ENCODE assay signal across 1 cellular context in the genomic region with DNA sequence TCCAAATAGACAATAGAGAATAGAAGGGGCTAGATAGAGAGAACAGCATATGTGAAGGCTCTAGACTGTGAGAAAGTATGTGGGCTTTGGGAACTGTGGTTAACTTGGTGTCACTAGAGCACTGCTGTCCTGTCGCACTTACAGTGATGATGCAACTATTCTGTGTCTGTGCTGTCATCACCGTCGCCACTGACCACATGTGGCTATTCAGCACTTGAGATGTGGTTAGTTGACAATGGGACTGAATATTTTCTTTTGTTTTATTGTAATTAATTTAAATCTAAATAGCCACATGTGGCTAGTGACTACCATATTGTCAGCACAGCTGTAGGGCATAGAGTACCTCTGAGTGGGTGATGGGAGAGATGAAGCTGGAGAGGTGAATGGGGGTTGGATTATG.
TF ChIP-seq lines count a peak whose summit lies in the region.

No MANE protein-coding gene starts in this region.

TF ChIP-seq in HepG2, 621 proteins besides CTCF, POLR2A, EP300 and RAD21 (continued from another document):
- TF ChIP-seq ZNF816 (CRISPR knock-in tag; IDR thresholded peaks at IDR 0.05; ENCODE audit: borderline replicate concordance): no peak
- no peak for TF ChIP-seq XRCC5 (optimal IDR thresholded peaks at IDR 0.05; ENCODE audit: low read length)
- peak; percentile 63; the same call in 1 of the 2 replicates for TF ChIP-seq CEBPB (IDR thresholded peaks at IDR 0.05; ENCODE audit: borderline replicate concordance, low read depth, low read length)
- TF ChIP-seq SATB2 (CRISPR knock-in tag; IDR thresholded peaks at IDR 0.05): no peak
- no peak for TF ChIP-seq SNRNP70 (IDR thresholded peaks at IDR 0.05; ENCODE audit: low read depth, low read length)
- TF ChIP-seq ZKSCAN1 (IDR thresholded peaks at IDR 0.05; ENCODE audit: low read length): no peak
- TF ChIP-seq, protein P1, sequence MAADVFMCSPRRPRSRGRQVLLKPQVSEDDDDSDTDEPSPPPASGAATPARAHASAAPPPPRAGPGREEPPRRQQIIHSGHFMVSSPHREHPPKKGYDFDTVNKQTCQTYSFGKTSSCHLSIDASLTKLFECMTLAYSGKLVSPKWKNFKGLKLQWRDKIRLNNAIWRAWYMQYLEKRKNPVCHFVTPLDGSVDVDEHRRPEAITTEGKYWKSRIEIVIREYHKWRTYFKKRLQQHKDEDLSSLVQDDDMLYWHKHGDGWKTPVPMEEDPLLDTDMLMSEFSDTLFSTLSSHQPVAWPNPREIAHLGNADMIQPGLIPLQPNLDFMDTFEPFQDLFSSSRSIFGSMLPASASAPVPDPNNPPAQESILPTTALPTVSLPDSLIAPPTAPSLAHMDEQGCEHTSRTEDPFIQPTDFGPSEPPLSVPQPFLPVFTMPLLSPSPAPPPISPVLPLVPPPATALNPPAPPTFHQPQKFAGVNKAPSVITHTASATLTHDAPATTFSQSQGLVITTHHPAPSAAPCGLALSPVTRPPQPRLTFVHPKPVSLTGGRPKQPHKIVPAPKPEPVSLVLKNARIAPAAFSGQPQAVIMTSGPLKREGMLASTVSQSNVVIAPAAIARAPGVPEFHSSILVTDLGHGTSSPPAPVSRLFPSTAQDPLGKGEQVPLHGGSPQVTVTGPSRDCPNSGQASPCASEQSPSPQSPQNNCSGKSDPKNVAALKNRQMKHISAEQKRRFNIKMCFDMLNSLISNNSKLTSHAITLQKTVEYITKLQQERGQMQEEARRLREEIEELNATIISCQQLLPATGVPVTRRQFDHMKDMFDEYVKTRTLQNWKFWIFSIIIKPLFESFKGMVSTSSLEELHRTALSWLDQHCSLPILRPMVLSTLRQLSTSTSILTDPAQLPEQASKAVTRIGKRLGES (CRISPR knock-in tag; IDR thresholded peaks at IDR 0.05; ENCODE audit: borderline replicate concordance): no peak
- TF ChIP-seq, protein P2, sequence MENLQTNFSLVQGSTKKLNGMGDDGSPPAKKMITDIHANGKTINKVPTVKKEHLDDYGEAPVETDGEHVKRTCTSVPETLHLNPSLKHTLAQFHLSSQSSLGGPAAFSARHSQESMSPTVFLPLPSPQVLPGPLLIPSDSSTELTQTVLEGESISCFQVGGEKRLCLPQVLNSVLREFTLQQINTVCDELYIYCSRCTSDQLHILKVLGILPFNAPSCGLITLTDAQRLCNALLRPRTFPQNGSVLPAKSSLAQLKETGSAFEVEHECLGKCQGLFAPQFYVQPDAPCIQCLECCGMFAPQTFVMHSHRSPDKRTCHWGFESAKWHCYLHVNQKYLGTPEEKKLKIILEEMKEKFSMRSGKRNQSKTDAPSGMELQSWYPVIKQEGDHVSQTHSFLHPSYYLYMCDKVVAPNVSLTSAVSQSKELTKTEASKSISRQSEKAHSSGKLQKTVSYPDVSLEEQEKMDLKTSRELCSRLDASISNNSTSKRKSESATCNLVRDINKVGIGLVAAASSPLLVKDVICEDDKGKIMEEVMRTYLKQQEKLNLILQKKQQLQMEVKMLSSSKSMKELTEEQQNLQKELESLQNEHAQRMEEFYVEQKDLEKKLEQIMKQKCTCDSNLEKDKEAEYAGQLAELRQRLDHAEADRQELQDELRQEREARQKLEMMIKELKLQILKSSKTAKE (CRISPR knock-in tag; IDR thresholded peaks at IDR 0.05; ENCODE audit: borderline replicate concordance): no peak
- TF ChIP-seq KLF6 (CRISPR knock-in tag; IDR thresholded peaks at IDR 0.05): no peak
- no peak for TF ChIP-seq ZNF678 (CRISPR knock-in tag; IDR thresholded peaks at IDR 0.05)
- no peak for TF ChIP-seq HHEX (CRISPR knock-in tag; IDR thresholded peaks at IDR 0.05)
- TF ChIP-seq SKI (IDR thresholded peaks at IDR 0.05; ENCODE audit: partially characterized antibody): no peak
